3 cellular contexts compared by ENCODE assay signal in genomic region chr15:39793923-39794322, GRCh38.
A peak's percentile ranks its signal among the peaks of the same experiment; 100 is the strongest.
TF ChIP-seq lines count a peak whose summit lies in the region.

No MANE protein-coding gene starts in this region.

TF ChIP-seq in IMR-90, 13 proteins besides CTCF, POLR2A, EP300 and RAD21:
- TF ChIP-seq CHD1 (IDR thresholded peaks at IDR 0.05; ENCODE audit: low read depth, low read length) (no peak), MAFK (IDR thresholded peaks at IDR 0.05; ENCODE audit: low read depth, low read length) (no peak), FOS (IDR thresholded peaks at IDR 0.05; ENCODE audit: low read depth, low read length) (no peak), USF2 (IDR thresholded peaks at IDR 0.05; ENCODE audit: low read depth, low read length) (no peak), SMC3 (IDR thresholded peaks at IDR 0.05; ENCODE audit: low read depth, low read length) (no peak), CEBPB (IDR thresholded peaks at IDR 0.05; ENCODE audit: low read depth, low read length) (peak; percentile 73)
TF ChIP-seq in IMR-90: peak in this region for 1.

TF ChIP-seq in SK-N-SH, 30 proteins besides CTCF, POLR2A, EP300 and RAD21:
- no peak for TF ChIP-seq POLR2AphosphoS5 (IDR thresholded peaks at IDR 0.05; ENCODE audit: low read depth, low read length)
- peak; percentile 6; the same call in 1 of the 2 replicates for TF ChIP-seq GATA2 (CRISPR knock-in tag; IDR thresholded peaks at IDR 0.05)
- TF ChIP-seq RFX5 (IDR thresholded peaks at IDR 0.05; ENCODE audit: low read length): no peak
- TF ChIP-seq TCF12 (IDR thresholded peaks at IDR 0.05): peak; percentile 17; the same call in 1 of the 2 replicates
- TF ChIP-seq FOSL2 (IDR thresholded peaks at IDR 0.05; ENCODE audit: borderline replicate concordance, low read depth): no peak
TF ChIP-seq in SK-N-SH: peak in this region for 2.

TF ChIP-seq in K562, 482 proteins besides CTCF, POLR2A, EP300 and RAD21:
- TF ChIP-seq CEBPB (tag; IDR thresholded peaks at IDR 0.05) (peak; percentile 48), HMG20B (CRISPR knock-in tag; IDR thresholded peaks at IDR 0.05) (no peak)
